In the genomic region with DNA sequence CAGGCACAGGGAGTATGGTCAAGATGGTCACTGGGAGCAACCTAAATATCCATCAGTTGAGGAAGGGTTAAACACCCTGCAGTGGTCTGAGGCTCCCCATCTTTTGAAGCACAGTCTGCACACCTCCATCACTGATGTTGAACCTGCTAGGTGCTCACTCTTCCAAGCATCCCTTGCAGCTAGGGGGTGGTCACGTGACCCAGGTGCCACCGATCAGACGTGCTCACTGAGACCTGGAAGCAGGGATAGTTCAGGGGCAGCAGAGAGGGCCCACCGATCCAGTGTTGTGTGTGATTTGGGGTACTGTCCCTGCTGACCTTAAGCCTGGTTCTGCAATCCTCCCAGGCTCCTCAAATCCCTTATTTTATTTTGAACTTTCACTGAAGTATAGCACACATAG, we compare ENCODE assay signal across 24 cellular contexts.
"Had no signal": no experiment of that assay in that cellular context is flagged by ENCODE, and none has a peak within 500 bp of the region (broad histone marks: within the 10 kb centered on the region; RNA-seq: fewer than 3 reads in every experiment).

No MANE protein-coding gene starts in this region.

- H3K4me1 Mint-ChIP-seq: activated naive CD4-positive, alpha-beta T cell treated with anti-CD3 and anti-CD28 coated beads, Interleukin-2, amount 50 U/mL, for 24 hours; naive B cell; stimulated activated naive B cell treated with anti-CD40 and anti-IgM and Interleukin-4, amounts not matched to agents 10 μg/mL and 1 μg/mL and 100 μg/mL, for 72 hours had no signal

- H3K36me3 ChIP-seq: left ventricle myocardium inferior, ovary, stomach, thyroid gland had no signal

- H3K27me3 Mint-ChIP-seq: activated CD4-positive, alpha-beta T cell treated with anti-CD3 and anti-CD28 coated beads, Interleukin-2, amount 10 ng/mL, durations not matched to agents 7 days and 5 days; activated naive CD4-positive, alpha-beta T cell treated with anti-CD3 and anti-CD28 coated beads, Interleukin-2, amount 50 U/mL, for 24 hours had no signal

- ATAC-seq: activated T-cell treated with anti-CD3 and anti-CD28 coated beads, Interleukin-2, amount 50 U/mL, for 4 hours; activated T-helper 17 cell treated with anti-CD3 and anti-CD28 coated beads, Interleukin-2, amount 50 U/mL, for 72 hours; body of pancreas; stimulated activated naive B cell treated with anti-CD40 and anti-IgM and Interleukin-4, amounts not matched to agents 10 μg/mL and 1 μg/mL and 100 μg/mL, for 72 hours had no signal

- H3K9me3 ChIP-seq: body of pancreas, left ventricle myocardium inferior, ovary, stomach, thyroid gland had no signal

- DNase-seq: activated CD4-positive, alpha-beta memory T cell treated with anti-CD3 and anti-CD28 coated beads, Interleukin-2, amount 10 ng/mL, durations not matched to agents 7 days and 5 days; activated CD4-positive, alpha-beta T cell treated with anti-CD3 and anti-CD28 coated beads for 1 hour; activated CD4-positive, alpha-beta T cell treated with anti-CD3 and anti-CD28 coated beads, Interleukin-2, amount 10 ng/mL, durations not matched to agents 7 days and 5 days; activated CD8-positive, alpha-beta memory T cell treated with anti-CD3 and anti-CD28 coated beads, Interleukin-2, amount 50 U/mL, for 48 hours; activated T-cell treated with anti-CD3 and anti-CD28 coated beads, Interleukin-2, amount 50 U/mL, for 4 hours; body of pancreas; effector memory CD4-positive, alpha-beta T cell; left ventricle myocardium inferior; naive B cell; ovary; retina; stimulated activated CD4-positive, alpha-beta T cell treated with anti-CD3 and anti-CD28 coated beads, Interleukin-15, amount 100 ng/mL, for 24 hours; stimulated activated CD4-positive, alpha-beta T cell treated with anti-CD3 and anti-CD28 coated beads, Interleukin-2, amount 100 ng/mL, for 24 hours; stimulated activated naive B cell treated with anti-CD40 and anti-IgM and Interleukin-4, amounts not matched to agents 10 μg/mL and 1 μg/mL and 100 μg/mL, for 72 hours; stomach; T-helper 2 cell had no signal

- H3K9me3 Mint-ChIP-seq: activated naive CD4-positive, alpha-beta T cell treated with anti-CD3 and anti-CD28 coated beads, Interleukin-2, amount 50 U/mL, for 24 hours had no signal

- H3K27ac ChIP-seq: body of pancreas, left ventricle myocardium inferior, ovary, stomach, thyroid gland had no signal

- H3K27ac Mint-ChIP-seq: activated CD4-positive, alpha-beta memory T cell treated with anti-CD3 and anti-CD28 coated beads, Interleukin-2, amount 10 ng/mL, durations not matched to agents 7 days and 5 days; activated CD4-positive, alpha-beta T cell treated with anti-CD3 and anti-CD28 coated beads, Interleukin-2, amount 10 ng/mL, durations not matched to agents 7 days and 5 days; activated naive CD4-positive, alpha-beta T cell treated with anti-CD3 and anti-CD28 coated beads, Interleukin-2, amount 50 U/mL, for 24 hours; activated T-helper 17 cell treated with anti-CD3 and anti-CD28 coated beads, Interleukin-2, amount 50 U/mL, for 72 hours; progenitor cell of endocrine pancreas; stimulated activated naive B cell treated with anti-CD40 and anti-IgM and Interleukin-4, amounts not matched to agents 10 μg/mL and 1 μg/mL and 100 μg/mL, for 72 hours had no signal

- H3K27me3 ChIP-seq: body of pancreas, ovary, stomach, thyroid gland had no signal

- FAIRE-seq: colon, frontal cortex, islet of Langerhans had no signal

- H3K4me3 Mint-ChIP-seq: activated CD4-positive, alpha-beta memory T cell treated with anti-CD3 and anti-CD28 coated beads, Interleukin-2, amount 10 ng/mL, durations not matched to agents 7 days and 5 days; activated CD4-positive, alpha-beta T cell treated with anti-CD3 and anti-CD28 coated beads, Interleukin-2, amount 10 ng/mL, durations not matched to agents 7 days and 5 days; activated naive CD4-positive, alpha-beta T cell treated with anti-CD3 and anti-CD28 coated beads, Interleukin-2, amount 50 U/mL, for 24 hours; activated T-cell treated with anti-CD3 and anti-CD28 coated beads, Interleukin-2, amount 50 U/mL, for 4 hours; activated T-helper 17 cell treated with anti-CD3 and anti-CD28 coated beads, Interleukin-2, amount 50 U/mL, for 72 hours; naive B cell; stimulated activated naive B cell treated with anti-CD40 and anti-IgM and Interleukin-4, amounts not matched to agents 10 μg/mL and 1 μg/mL and 100 μg/mL, for 72 hours had no signal

- H3K4me3 ChIP-seq: body of pancreas, left ventricle myocardium inferior, ovary, smooth muscle cell, stomach, thyroid gland had no signal

- H3K4me2 ChIP-seq: smooth muscle cell had no signal

- H3K36me3 Mint-ChIP-seq: activated naive CD4-positive, alpha-beta T cell treated with anti-CD3 and anti-CD28 coated beads, Interleukin-2, amount 50 U/mL, for 24 hours had no signal
